In the genomic region with DNA sequence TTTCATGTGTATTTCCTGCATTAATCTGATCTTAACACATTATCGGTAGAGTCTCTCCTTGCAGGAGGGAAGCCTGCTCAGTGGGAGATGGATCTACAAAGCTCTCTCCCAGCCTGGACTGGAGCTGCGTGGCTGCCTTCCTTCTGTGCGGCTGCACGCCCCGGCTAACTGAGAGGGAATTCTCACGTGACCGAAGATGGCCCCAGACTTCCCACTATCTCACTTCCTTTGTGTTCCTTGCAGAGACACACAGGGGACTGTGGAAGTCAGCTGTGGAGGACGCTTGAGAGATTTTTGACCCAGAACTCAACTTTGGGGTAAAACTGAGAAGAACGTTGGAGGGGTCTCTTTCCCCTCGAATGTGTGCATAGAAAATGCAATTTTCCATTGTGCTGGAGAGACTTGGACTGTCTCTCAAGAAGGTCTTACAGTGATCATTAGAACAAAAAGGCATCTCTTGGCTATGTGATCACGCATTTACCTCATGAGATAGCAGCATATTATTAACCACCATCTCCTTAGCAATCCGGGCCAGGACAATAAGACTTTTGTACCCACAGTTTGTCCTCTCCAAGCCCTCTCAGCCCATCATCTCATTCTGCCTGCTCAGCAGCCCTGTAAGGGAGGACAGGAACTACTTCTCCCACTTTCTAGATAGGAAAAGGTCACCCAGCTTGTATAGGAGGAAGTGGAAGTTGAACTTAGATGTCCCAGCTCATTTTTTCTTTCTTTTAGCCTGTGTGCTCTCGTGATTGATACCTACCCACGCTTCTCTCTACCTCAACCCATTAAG, we compare ENCODE assay signal across 12 cellular contexts. TPM values are rescaled to one million over a fixed set of nuclear protein-coding genes. Genes with fewer than 3 reads are reported as not detected.
DNase-seq lines count a peak whose midpoint lies in the region; ATAC-seq and TF ChIP-seq lines count a peak whose summit lies in the region.
"Had no signal": no experiment of that assay in that cellular context is flagged by ENCODE, and none has a peak within 500 bp of the region (broad histone marks: within the 10 kb centered on the region; RNA-seq: fewer than 3 reads in every experiment).

No MANE protein-coding gene starts in this region.

- TF ChIP-seq EP300 in sigmoid colon (IDR thresholded peaks at IDR 0.05): no peak

- CTCF ChIA-PET in Panc1 (lab: Charles Lee): no interaction called here

- H3K27ac ChIP-seq in Panc1 (ENCODE audit: low read length) (peak overlapping the region; percentile 35; the same call in 1 of the 2 replicates), sigmoid colon (peak overlapping the region; percentile 38 to 99 (median 90))
- H3K27ac ChIP-seq: WERI-Rb-1 had no signal

- DNase-seq in H7 (peak; percentile 6), Panc1 (ENCODE audit: low read depth, low spot score) (no peak), globus pallidus (ENCODE audit: low spot score) (peak; percentile 57), sigmoid colon (peak; percentile 58), AG20443 (ENCODE audit: low spot score) (no peak), NCI-H2029 (lab: John Stamatoyannopoulos, UW) (no peak), MG63 (no peak)
- DNase-seq: CD8-positive, alpha-beta T cell; NCI-H1436 treated with DMSO at 0.1 percent for 48 hours; stimulated activated CD4-positive, alpha-beta T cell treated with anti-CD3 and anti-CD28 coated beads, Interleukin-1b, Interleukin-23, amount 100 ng/mL, for 48 hours; WERI-Rb-1 had no signal

- 76 to 77% methylated on average over 14 of the region's 14 CpGs for whole genome bisulfite sequencing in sigmoid colon, 2 donors

- POLR2A ChIA-PET in Panc1 (lab: Charles Lee): interaction anchor here (1.1 kb wide), 1 partner anchor 10 kb away, joined by 3 read pairs; no protein-coding TSS in a partner anchor

- no peaks in the 10 kb centered on the region for H3K27me3 ChIP-seq in H7 (ENCODE audit: control insufficient read depth, insufficient read depth, low read length)
- H3K27me3 ChIP-seq in Panc1 (ENCODE audit: control insufficient read depth, insufficient read depth, low read length): no peaks in the 10 kb centered on the region
- H3K27me3 ChIP-seq in sigmoid colon: no peaks in the 10 kb centered on the region
- H3K27me3 ChIP-seq in MG63: no peaks in the 10 kb centered on the region

- no peaks in the 10 kb centered on the region for H3K36me3 ChIP-seq in H7 (replicated peaks; ENCODE audit: control insufficient read depth, insufficient read depth, low read length)
- no peaks in the 10 kb centered on the region for H3K36me3 ChIP-seq in Panc1 (ENCODE audit: control insufficient read depth, insufficient read depth, low read length)
- no peaks in the 10 kb centered on the region for H3K36me3 ChIP-seq in sigmoid colon
- no peaks in the 10 kb centered on the region for H3K36me3 ChIP-seq in MG63
- H3K36me3 ChIP-seq: WERI-Rb-1 had no signal

- H3K4me3 ChIP-seq in H7 (ENCODE audit: insufficient read depth, low read depth, low read length) (no peak overlapping the region), Panc1 (ENCODE audit: low read depth in 2 of 2, low read length in 2 of 2) (no peak overlapping the region), sigmoid colon (no peak overlapping the region), MG63 (no peak overlapping the region)

- in situ Hi-C loops in Panc1 (cut with HindIII; ENCODE audit: low pct_unique_long_range_greater_than_20kb, low sequenced_read_pairs): no loop called here

- intact Hi-C loops in Panc1 (cut with micrococcal nuclease; ENCODE audit: unreplicated experiment): no loop called here
- intact Hi-C loops in sigmoid colon (cut with DNase I): no loop called here

- no peak for TF ChIP-seq POLR2A in sigmoid colon (IDR thresholded peaks at IDR 0.05)

- H3K4me1 ChIP-seq in Panc1 (ENCODE audit: control insufficient read depth, insufficient read depth, low read length): peaks cover 8% of the 10 kb centered on the region
- H3K4me1 ChIP-seq in sigmoid colon: peaks cover 0 to 80% (median 54%) of the 10 kb centered on the region in 4 donors

- no TSS peak for BruUV-seq in Panc1 (replicated peaks; lab: Mats Ljungman, UMichigan)

- no peak for ATAC-seq in Panc1
- ATAC-seq in GM19351 (IDR thresholded peaks at IDR 0.05; ENCODE audit: unreplicated experiment): no peak
- ATAC-seq: CD8-positive, alpha-beta T cell had no signal

- TF ChIP-seq CTCF in Panc1 (IDR thresholded peaks at IDR 0.05) (no peak), sigmoid colon (IDR thresholded peaks at IDR 0.05) (no peak)

- H3K9me3 ChIP-seq in Panc1 (ENCODE audit: control insufficient read depth, insufficient read depth, low read depth, low read length) (no peaks in the 10 kb centered on the region), sigmoid colon (no peaks in the 10 kb centered on the region), MG63 (no peaks in the 10 kb centered on the region)

RNA-seq across cellular contexts. Expression of a gene that starts 49.3 kb away (rescaled TPM):
- total RNA-seq in H7 (2014; rRNA removed; shearing (Covaris generic)): 28.7 and 57.5 TPM in 2 replicates
- 45.0 TPM for total RNA-seq in Panc1 (2021; ENCODE audit: unreplicated experiment)
- polyA plus RNA-seq in Panc1 (2012; ENCODE audit: insufficient read length): 28.9 TPM
- total RNA-seq in sigmoid colon: 10 to 100 TPM in 3 of 4 donors, 1 to 10 TPM in 1; 9.2 to 21.0 (median 12.3) TPM
- polyA plus RNA-seq in sigmoid colon: 10 to 100 TPM in 1 of 3 donors, 1 to 10 TPM in 2; 5.5 to 22.1 (median 9.0) TPM
- total RNA-seq in MG63 (2014; rRNA removed; shearing (Covaris generic); ENCODE audit: low replicate concordance): 21.5 and 43.9 TPM in 2 replicates

Comparison
In these comparisons a context has a peak if more than half of its experiments do, and no peak if none do; other contexts are left out.
1. DNase-seq: peak in H7 (single experiment), globus pallidus (single experiment) and sigmoid colon (single experiment); none in Panc1 (single experiment), AG20443 (single experiment), NCI-H2029 (single experiment) and MG63 (single experiment).